Comparison of ENCODE assay signal across 24 cellular contexts in the genomic region with DNA sequence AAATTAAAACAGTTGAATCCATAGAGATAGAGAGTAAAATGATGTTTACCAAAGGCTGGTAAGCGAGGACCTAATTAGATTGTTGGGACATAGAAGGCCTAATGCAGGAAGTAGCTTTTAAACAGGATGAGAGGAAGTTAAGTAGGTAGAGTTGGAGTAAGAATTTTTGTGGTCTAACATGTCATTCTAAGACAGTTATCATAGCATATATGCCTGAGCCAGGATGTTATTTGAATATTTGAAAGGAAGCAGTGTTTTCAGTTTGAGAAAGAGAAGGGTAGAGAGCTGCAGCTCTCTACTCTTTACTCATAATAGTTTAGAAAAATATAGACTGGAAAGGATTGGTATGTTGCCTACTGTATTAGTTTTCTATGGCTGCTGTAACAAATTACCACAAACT.
A peak's percentile ranks its signal among the peaks of the same experiment; 100 is the strongest.
DNase-seq lines count a peak whose midpoint lies in the region; ATAC-seq, FAIRE-seq and TF ChIP-seq lines count a peak whose summit lies in the region.
"Had no signal": no experiment of that assay in that cellular context is flagged by ENCODE, and none has a peak within 500 bp of the region (broad histone marks: within the 10 kb centered on the region; RNA-seq: fewer than 3 reads in every experiment).

No MANE protein-coding gene starts in this region.

- no peaks in the 10 kb centered on the region for H3K27me3 ChIP-seq in GM12878 (replicated peaks in 1 of 2; ENCODE audit: control insufficient read depth in 2 of 2, insufficient read depth in 2 of 2, low read length in 1 of 2)
- H3K27me3 ChIP-seq: BE2C; BLaER1 treated with 17β-estradiol and CSF1 and Interleukin-3, amounts not matched to agents 10 nM and 100 nM had no signal

- H3K27ac ChIP-seq in GM12878 (ENCODE audit: control insufficient read depth, insufficient read depth) (no peak overlapping the region), caudate nucleus (ENCODE audit: low read depth, low read length) (no peak overlapping the region)
- H3K27ac ChIP-seq: A549; BLaER1 treated with 17β-estradiol and CSF1 and Interleukin-3, amounts not matched to agents 10 nM and 100 nM had no signal

- no peak for TF ChIP-seq POLR2A in GM12878 (IDR thresholded peaks at IDR 0.05; ENCODE audit: low read depth, low read length)

- no peak for DNase-seq in activated naive CD4-positive, alpha-beta T cell treated with anti-CD3 and anti-CD28 coated beads, Interleukin-2, amount 10 ng/mL, durations not matched to agents 7 days and 5 days
- no peak for DNase-seq in activated naive CD4-positive, alpha-beta T cell (lab: John Stamatoyannopoulos, UW)
- DNase-seq in Kasumi-1 (lab: John Stamatoyannopoulos, UW) (peak; percentile 62 to 73), GM12878 (ENCODE audit: low read depth, low spot score) (no peak), caudate nucleus (lab: John Stamatoyannopoulos, UW) (no peak), NOMO-1 treated with DMSO at 0.1 percent for 48 hours (lab: John Stamatoyannopoulos, UW; ENCODE audit: unreplicated experiment) (no peak)
- DNase-seq: 8988T; ACHN; AML-193; BE2C; CD4-positive, alpha-beta T cell; CD8-positive, alpha-beta memory T cell; DMS 273 treated with DMSO at 0.1 percent for 48 hours; DMS79; GF-D8; H9 had no signal

- intact Hi-C loops in GM12878 (cut with micrococcal nuclease; ENCODE audit: unreplicated experiment), result no loop called here

- in situ Hi-C loops in GM12878 (cut with MboI), result no loop called here

- H3K27me3 Mint-ChIP-seq in activated naive CD4-positive, alpha-beta T cell treated with anti-CD3 and anti-CD28 coated beads, Interleukin-2, amount 10 ng/mL, durations not matched to agents 7 days and 5 days, result no peaks in the 10 kb centered on the region
- H3K27me3 Mint-ChIP-seq: CD4-positive, alpha-beta T cell; CD8-positive, alpha-beta memory T cell had no signal

- no peaks in the 10 kb centered on the region for H3K79me2 ChIP-seq in GM12878 (ENCODE audit: control insufficient read depth, insufficient read depth, low read length)

- TF ChIP-seq EP300 in GM12878 (IDR thresholded peaks at IDR 0.05; ENCODE audit: borderline replicate concordance in 1 of 2, control insufficient read depth in 1 of 2, low read depth in 2 of 2, low read length in 2 of 2), result no peak

- H3K4me3 Mint-ChIP-seq in activated naive CD4-positive, alpha-beta T cell treated with anti-CD3 and anti-CD28 coated beads, Interleukin-2, amount 10 ng/mL, durations not matched to agents 7 days and 5 days, result no peak overlapping the region
- H3K4me3 Mint-ChIP-seq: CD14-positive monocyte; CD4-positive, alpha-beta T cell; CD8-positive, alpha-beta memory T cell; GM23338; H9 had no signal

- H3K4me1 ChIP-seq in GM12878 (ENCODE audit: control insufficient read depth, insufficient read depth, low read length), result no peaks in the 10 kb centered on the region
- H3K4me1 ChIP-seq: A549, BE2C had no signal

- RAD21 ChIA-PET in GM12878 (lab: Charles Lee; ENCODE audit: unreplicated experiment), result no interaction called here

- no peak for TF ChIP-seq CTCF in GM12878 (IDR thresholded peaks at IDR 0.05 in 2 of 3, conservative IDR thresholded peaks at IDR 0.05 in 1 of 3; ENCODE audit: control insufficient read depth in 2 of 3, extremely low read depth in 1 of 3, insufficient read depth in 1 of 3, low read depth in 3 of 3, low read length in 3 of 3)

- SMC1A ChIA-PET in GM12878 (lab: Charles Lee; ENCODE audit: uncharacterized antibody, unreplicated experiment), result no interaction called here

- no peaks in the 10 kb centered on the region for H3K9me3 ChIP-seq in GM12878 (replicated peaks; ENCODE audit: control insufficient read depth, insufficient read depth, low read length)
- H3K9me3 ChIP-seq: A549, BE2C had no signal

- H3K9me3 Mint-ChIP-seq in activated naive CD4-positive, alpha-beta T cell treated with anti-CD3 and anti-CD28 coated beads, Interleukin-2, amount 10 ng/mL, durations not matched to agents 7 days and 5 days, result peaks cover 25% of the 10 kb centered on the region

- H3K4me2 ChIP-seq in GM12878 (ENCODE audit: control insufficient read depth, insufficient read depth), result no peak overlapping the region
- H3K4me2 ChIP-seq: A549, GM23338 had no signal

- no peaks in the 10 kb centered on the region for H4K20me1 ChIP-seq in GM12878 (ENCODE audit: control insufficient read depth, insufficient read depth)
- H4K20me1 ChIP-seq: BLaER1 treated with 17β-estradiol and CSF1 and Interleukin-3, amounts not matched to agents 10 nM and 100 nM had no signal

- H3K36me3 ChIP-seq in GM12878 (ENCODE audit: control insufficient read depth in 2 of 2, insufficient read depth in 2 of 2, low read length in 1 of 2), result no peaks in the 10 kb centered on the region
- H3K36me3 ChIP-seq: BE2C; BLaER1 treated with 17β-estradiol and CSF1 and Interleukin-3, amounts not matched to agents 10 nM and 100 nM had no signal

- no peak overlapping the region for H3K9ac ChIP-seq in GM12878 (ENCODE audit: control insufficient read depth, insufficient read depth, low read length)
- H3K9ac ChIP-seq: BLaER1 treated with 17β-estradiol and CSF1 and Interleukin-3, amounts not matched to agents 10 nM and 100 nM had no signal

- H3K27ac Mint-ChIP-seq in activated naive CD4-positive, alpha-beta T cell treated with anti-CD3 and anti-CD28 coated beads, Interleukin-2, amount 10 ng/mL, durations not matched to agents 7 days and 5 days, result peak overlapping the region; percentile 0
- H3K27ac Mint-ChIP-seq: CD14-positive monocyte; CD4-positive, alpha-beta T cell; CD8-positive, alpha-beta memory T cell; GM23338; H9 had no signal

- POLR2A ChIA-PET in GM12878 (lab: Charles Lee), result no interaction called here

- ATAC-seq in GM18867 (IDR thresholded peaks at IDR 0.05; ENCODE audit: unreplicated experiment) (peak; percentile 50), GM12878 (peak; percentile 23; the same call in 2 of the 3 replicates)
- ATAC-seq: A549, GM23338, HCT116 had no signal

- H2AFZ ChIP-seq in GM12878 (ENCODE audit: control insufficient read depth, low read depth, low read length), result no peak overlapping the region
- H2AFZ ChIP-seq: GM23338 had no signal

- no peaks in the 10 kb centered on the region for H3K36me3 Mint-ChIP-seq in activated naive CD4-positive, alpha-beta T cell treated with anti-CD3 and anti-CD28 coated beads, Interleukin-2, amount 10 ng/mL, durations not matched to agents 7 days and 5 days
- H3K36me3 Mint-ChIP-seq: CD14-positive monocyte; CD8-positive, alpha-beta memory T cell had no signal

- H3K4me3 ChIP-seq in GM12878, result no peak overlapping the region
- H3K4me3 ChIP-seq: A549; BLaER1 treated with 17β-estradiol and CSF1 and Interleukin-3, amounts not matched to agents 10 nM and 100 nM; GM23338 had no signal

- WGBS in GM12878 (ENCODE audit: insufficient coverage, insufficient replicate concordance, low lambda C conversion rate, missing lambda C conversion rate), result 0% methylated on average over 1 of the region's 1 CpG

- TF ChIP-seq RAD21 in GM12878 (IDR thresholded peaks at IDR 0.05; ENCODE audit: insufficient read depth, low read depth, low read length), result no peak

- peaks cover 9% of the 10 kb centered on the region for H3K4me1 Mint-ChIP-seq in activated naive CD4-positive, alpha-beta T cell treated with anti-CD3 and anti-CD28 coated beads, Interleukin-2, amount 10 ng/mL, durations not matched to agents 7 days and 5 days
- H3K4me1 Mint-ChIP-seq: CD14-positive monocyte; CD8-positive, alpha-beta memory T cell; GM23338; H9 had no signal

- CTCF ChIA-PET in activated naive CD4-positive, alpha-beta T cell treated with anti-CD3 and anti-CD28 coated beads, Interleukin-2, amount 10 ng/mL, durations not matched to agents 7 days and 5 days (lab: Charles Lee), result no interaction called here
- CTCF ChIA-PET in GM12878 (lab: Yijun Ruan, JAX), result no interaction called here

- no TSS peak for BruUV-seq in GM12878 (replicated peaks; lab: Mats Ljungman, UMichigan)

- FAIRE-seq in GM12878 (lab: Jason Lieb, UNC), result no peak
- FAIRE-seq: A549, D721Med, GM12892 had no signal

TF ChIP-seq in GM12878, 131 proteins besides CTCF, POLR2A, EP300 and RAD21:
- TF ChIP-seq, protein P1, sequence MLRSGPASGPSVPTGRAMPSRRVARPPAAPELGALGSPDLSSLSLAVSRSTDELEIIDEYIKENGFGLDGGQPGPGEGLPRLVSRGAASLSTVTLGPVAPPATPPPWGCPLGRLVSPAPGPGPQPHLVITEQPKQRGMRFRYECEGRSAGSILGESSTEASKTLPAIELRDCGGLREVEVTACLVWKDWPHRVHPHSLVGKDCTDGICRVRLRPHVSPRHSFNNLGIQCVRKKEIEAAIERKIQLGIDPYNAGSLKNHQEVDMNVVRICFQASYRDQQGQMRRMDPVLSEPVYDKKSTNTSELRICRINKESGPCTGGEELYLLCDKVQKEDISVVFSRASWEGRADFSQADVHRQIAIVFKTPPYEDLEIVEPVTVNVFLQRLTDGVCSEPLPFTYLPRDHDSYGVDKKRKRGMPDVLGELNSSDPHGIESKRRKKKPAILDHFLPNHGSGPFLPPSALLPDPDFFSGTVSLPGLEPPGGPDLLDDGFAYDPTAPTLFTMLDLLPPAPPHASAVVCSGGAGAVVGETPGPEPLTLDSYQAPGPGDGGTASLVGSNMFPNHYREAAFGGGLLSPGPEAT (IDR thresholded peaks at IDR 0.05; ENCODE audit: low read depth), result no peak
- TF ChIP-seq ZNF274 (IDR thresholded peaks at IDR 0.05; ENCODE audit: insufficient read depth, insufficient read length), result no peak
- no peak for TF ChIP-seq FOS (IDR thresholded peaks at IDR 0.05; ENCODE audit: borderline replicate concordance, extremely low read depth, insufficient read length)

Comparison
In these comparisons a context has a peak if more than half of its experiments do, and no peak if none do; other contexts are left out.
1. DNase-seq: peak in Kasumi-1 (2 of 2); none in activated naive CD4-positive, alpha-beta T cell treated with anti-CD3 and anti-CD28 coated beads, Interleukin-2, amount 10 ng/mL, durations not matched to agents 7 days and 5 days (single experiment), activated naive CD4-positive, alpha-beta T cell (0 of 4), GM12878 (single experiment), caudate nucleus (0 of 61) and NOMO-1 treated with DMSO at 0.1 percent for 48 hours (single experiment).